Comparison of ENCODE assay signal across 26 cellular contexts in genomic region chr7:140678816-140679130, GRCh38. TPM values are rescaled to one million over a fixed set of nuclear protein-coding genes. Genes with fewer than 3 reads are reported as not detected.
"Had no signal": no experiment of that assay in that cellular context is flagged by ENCODE, and none has a peak within 500 bp of the region (broad histone marks: within the 10 kb centered on the region; RNA-seq: fewer than 3 reads in every experiment).

No MANE protein-coding gene starts in this region.

- H3K27me3 Mint-ChIP-seq: activated naive CD4-positive, alpha-beta T cell treated with anti-CD3 and anti-CD28 coated beads, Interleukin-2, amount 10 ng/mL, durations not matched to agents 7 days and 5 days; activated naive CD8-positive, alpha-beta T cell treated with anti-CD3 and anti-CD28 coated beads for 36 hours; T-helper 17 cell had no signal

- H3K27ac Mint-ChIP-seq: activated CD8-positive, alpha-beta T cell treated with anti-CD3 and anti-CD28 coated beads, Interleukin-2, amount 10 ng/mL, durations not matched to agents 7 days and 5 days; activated naive CD4-positive, alpha-beta T cell treated with anti-CD3 and anti-CD28 coated beads, Interleukin-2, amount 10 ng/mL, durations not matched to agents 7 days and 5 days; activated naive CD8-positive, alpha-beta T cell treated with anti-CD3 and anti-CD28 coated beads for 36 hours; T-helper 17 cell; WTC11 had no signal

- H3K4me1 Mint-ChIP-seq: WTC11 had no signal

- ATAC-seq: activated CD8-positive, alpha-beta T cell treated with anti-CD3 and anti-CD28 coated beads, Interleukin-2, amount 10 ng/mL, durations not matched to agents 7 days and 5 days; activated T-cell treated with anti-CD3 and anti-CD28 coated beads, Interleukin-2, amount 50 U/mL, for 4 hours; T-helper 17 cell; WTC11 had no signal

- H3K9me3 Mint-ChIP-seq: activated naive CD4-positive, alpha-beta T cell treated with anti-CD3 and anti-CD28 coated beads, Interleukin-2, amount 10 ng/mL, durations not matched to agents 7 days and 5 days; activated naive CD8-positive, alpha-beta T cell treated with anti-CD3 and anti-CD28 coated beads for 36 hours; activated T-cell treated with anti-CD3 and anti-CD28 coated beads, Interleukin-2, amount 50 U/mL, for 4 hours; WTC11 had no signal

- H3K4me3 Mint-ChIP-seq: activated CD8-positive, alpha-beta T cell treated with anti-CD3 and anti-CD28 coated beads, Interleukin-2, amount 10 ng/mL, durations not matched to agents 7 days and 5 days; activated naive CD4-positive, alpha-beta T cell treated with anti-CD3 and anti-CD28 coated beads, Interleukin-2, amount 10 ng/mL, durations not matched to agents 7 days and 5 days; activated naive CD8-positive, alpha-beta T cell treated with anti-CD3 and anti-CD28 coated beads for 36 hours; activated T-cell treated with anti-CD3 and anti-CD28 coated beads, Interleukin-2, amount 50 U/mL, for 4 hours; T-helper 17 cell; WTC11 had no signal

- H3K27ac ChIP-seq: brain microvascular endothelial cell, cardiac muscle cell, KMS-11 had no signal

- H3K4me3 ChIP-seq: cardiac muscle cell had no signal

- H3K27me3 ChIP-seq: brain microvascular endothelial cell, cardiac muscle cell had no signal

- DNase-seq: activated CD4-positive, alpha-beta T cell treated with anti-CD3 and anti-CD28 coated beads for 48 hours; activated CD4-positive, alpha-beta T cell treated with anti-CD3 and anti-CD28 coated beads, Interleukin-2, amount 50 U/mL, for 4 hours; activated CD4-positive, CD25-positive, alpha-beta regulatory T cell treated with anti-CD3 and anti-CD28 coated beads, Interleukin-2, amount 50 U/mL, for 72 hours; activated CD8-positive, alpha-beta memory T cell treated with anti-CD3 and anti-CD28 coated beads, Interleukin-2, amount 50 U/mL, for 48 hours; activated CD8-positive, alpha-beta T cell treated with anti-CD3 and anti-CD28 coated beads, Interleukin-2, amount 10 ng/mL, durations not matched to agents 7 days and 5 days; activated gamma-delta T cell treated with Interleukin-2 at 50 U/mL for 16 hours; activated naive CD4-positive, alpha-beta T cell treated with anti-CD3 and anti-CD28 coated beads, Interleukin-2, amount 10 ng/mL, durations not matched to agents 7 days and 5 days; activated naive CD8-positive, alpha-beta T cell treated with anti-CD3 and anti-CD28 coated beads for 36 hours; activated T-cell treated with anti-CD3 and anti-CD28 coated beads, Interleukin-2, amount 50 U/mL, for 4 hours; brain microvascular endothelial cell; NCI-H1092 treated with DMSO at 0.1 percent for 48 hours; NCI-H1417 treated with DMSO at 0.1 percent for 48 hours; NCI-H1694; NCI-H2029; NCI-H2107; NCI-H2171 treated with DMSO at 0.1 percent for 48 hours; NCI-H345; NCI-H510A; NCI-H526 treated with DMSO at 0.1 percent for 48 hours; NCI-H82; SIG-M5; T-helper 17 cell; T-helper 9 cell had no signal

- H3K9ac ChIP-seq: KMS-11 had no signal

RNA-seq across cellular contexts. Expression of gene DENND2A, which starts 38.2 kb away (rescaled TPM):
- total RNA-seq: activated CD8-positive, alpha-beta T cell treated with anti-CD3 and anti-CD28 coated beads, Interleukin-2, amount 10 ng/mL, durations not matched to agents 7 days and 5 days; activated naive CD8-positive, alpha-beta T cell treated with anti-CD3 and anti-CD28 coated beads for 36 hours; activated T-cell treated with anti-CD3 and anti-CD28 coated beads, Interleukin-2, amount 50 U/mL, for 4 hours; T-helper 17 cell had no signal
